In genomic region chr16:2765462-2766404, GRCh38 we compare ENCODE assay signal across 32 cellular contexts. TPM values are rescaled to one million over a fixed set of nuclear protein-coding genes. Genes with fewer than 3 reads are reported as not detected.
DNase-seq lines count a peak whose midpoint lies in the region; ATAC-seq, FAIRE-seq and TF ChIP-seq lines count a peak whose summit lies in the region.
"Had no signal": no experiment of that assay in that cellular context is flagged by ENCODE, and none has a peak within 500 bp of the region (broad histone marks: within the 10 kb centered on the region; RNA-seq: fewer than 3 reads in every experiment).

No MANE protein-coding gene starts in this region.

- no peak overlapping the region for H3K23ac ChIP-seq in H1 (ENCODE audit: insufficient read length)

- 94% methylated on average over 73 of the region's 73 CpGs; no CpG with 5 or more reads in 1 of the 2 experiments for WGBS in H1 (ENCODE audit: extremely low coverage in 1 of 2, insufficient coverage in 1 of 2, insufficient read length in 1 of 2, insufficient replicate concordance in 2 of 2, low coverage in 1 of 2, low lambda C conversion rate in 2 of 2, missing lambda C conversion rate in 1 of 2), 2 experiments

- H2AK5ac ChIP-seq in H1 (ENCODE audit: low read depth, low read length): no peak overlapping the region

- peaks cover 36 to 100% of the 10 kb centered on the region in 2 experiments for H3K36me3 ChIP-seq in HEK293 (ENCODE audit: control insufficient read depth in 2 of 2, insufficient read depth in 1 of 2, low read length in 2 of 2)
- H3K36me3 ChIP-seq in H1 (ENCODE audit: control insufficient read depth in 2 of 4, insufficient read depth in 4 of 4, low read length in 3 of 4): peaks cover 86 to 100% (median 98%) of the 10 kb centered on the region in 4 experiments

- no peak overlapping the region for H3K4me2 ChIP-seq in H1 (ENCODE audit: insufficient read depth in 1 of 2, low read depth in 2 of 2, low read length in 2 of 2)

- H4K91ac ChIP-seq in H1 (replicated peaks; ENCODE audit: insufficient read length, low read length): no peak overlapping the region

- H4K5ac ChIP-seq in H1 (ENCODE audit: insufficient read length, low read depth, low read length): no peak overlapping the region

- no peak overlapping the region for H3K18ac ChIP-seq in H1 (ENCODE audit: extremely low read depth, low read length)

- no peak overlapping the region for H3K9ac ChIP-seq in H1 (replicated peaks in 1 of 4; ENCODE audit: extremely low read depth in 1 of 4, low read depth in 3 of 4, low read length in 3 of 4)

- no peaks in the 10 kb centered on the region for H3K27me3 ChIP-seq in H1 (replicated peaks in 1 of 4; ENCODE audit: control insufficient read depth in 3 of 4, extremely low read depth in 1 of 4, insufficient read depth in 3 of 4, low read length in 3 of 4)
- H3K27me3 ChIP-seq: neutrophil, tibial nerve had no signal

- no peak overlapping the region for H2AFZ ChIP-seq in H1 (ENCODE audit: low read length)

- POLR2A ChIA-PET in HEK293 (lab: Yijun Ruan, JAX): interaction anchor here (1.0 to 1.9 kb wide), 2 partner anchors 8 to 10 kb away, joined by 5 to 6 read pairs; no protein-coding TSS in a partner anchor
- POLR2A ChIA-PET in H1 (lab: Charles Lee; ENCODE audit: partially characterized antibody): interaction anchor here (0.9 to 6.9 kb wide), 11 partner anchors 7 to 64 kb away, joined by 3 to 140 read pairs (median 16); partner anchors contain the start of genes ELOB and SRRM2

- no peak overlapping the region for H3K14ac ChIP-seq in H1 (ENCODE audit: insufficient read length)

- no peak overlapping the region for H2BK20ac ChIP-seq in H1 (ENCODE audit: low read length)

- H3K4ac ChIP-seq in H1 (replicated peaks; ENCODE audit: insufficient read length, low read depth, low read length): no peak overlapping the region

- FAIRE-seq in H1 (lab: Jason Lieb, UNC): no peak
- FAIRE-seq: A204.1, H54 had no signal

- no peak overlapping the region for H4K8ac ChIP-seq in H1 (ENCODE audit: extremely low read depth, insufficient read depth, low read length)

- peaks cover 55 to 67% of the 10 kb centered on the region in 2 donors for H3K36me3 Mint-ChIP-seq in activated naive CD4-positive, alpha-beta T cell treated with anti-CD3 and anti-CD28 coated beads, Interleukin-2, amount 50 U/mL, for 72 hours
- H3K36me3 Mint-ChIP-seq in osteocyte (ENCODE audit: unreplicated experiment): peaks cover 87% of the 10 kb centered on the region

- no peak overlapping the region for H3K4me3 Mint-ChIP-seq in osteocyte (ENCODE audit: unreplicated experiment)
- H3K4me3 Mint-ChIP-seq: activated CD4-positive, alpha-beta memory T cell treated with anti-CD3 and anti-CD28 coated beads for 36 hours; brain had no signal

- peaks cover 15% of the 10 kb centered on the region for H3K4me1 Mint-ChIP-seq in osteocyte (ENCODE audit: unreplicated experiment)

- TF ChIP-seq RAD21 in H1 (IDR thresholded peaks at IDR 0.05 in 1 of 2, conservative IDR thresholded peaks at IDR 0.05 in 1 of 2; ENCODE audit: low read depth in 2 of 2, low read length in 2 of 2): no peak

- no peak for TF ChIP-seq EP300 in H1 (IDR thresholded peaks at IDR 0.05; ENCODE audit: borderline replicate concordance in 1 of 2, low read depth in 2 of 2, low read length in 2 of 2)

- H2BK120ac ChIP-seq in H1 (replicated peaks; ENCODE audit: low read depth, low read length): no peak overlapping the region

- ATAC-seq in activated naive CD4-positive, alpha-beta T cell treated with anti-CD3 and anti-CD28 coated beads, Interleukin-2, amount 50 U/mL, for 72 hours: no peak
- no peak for ATAC-seq in HG02973 (IDR thresholded peaks at IDR 0.05; ENCODE audit: unreplicated experiment)
- ATAC-seq: activated CD4-positive, CD25-positive, alpha-beta regulatory T cell treated with anti-CD3 and anti-CD28 coated beads, Interleukin-2, amount 50 U/mL, for 24 hours had no signal

- H3K79me2 ChIP-seq in H1 (ENCODE audit: control insufficient read depth in 1 of 2, insufficient read depth in 2 of 2, low read length in 2 of 2): peaks cover 4 to 79% of the 10 kb centered on the region in 2 experiments; a peak in 3 of 4 replicates

- CTCF ChIA-PET in HEK293 (lab: Yijun Ruan, JAX): interaction anchor here (1.0 kb wide), 1 partner anchor 9 kb away, joined by 3 read pairs; no protein-coding TSS in a partner anchor
- CTCF ChIA-PET in H1 (lab: Charles Lee; ENCODE audit: partially characterized antibody): interaction anchor here (1.0 kb wide), 1 partner anchor 9 kb away, joined by 3 read pairs; no protein-coding TSS in a partner anchor

- H3K27ac ChIP-seq in HEK293 (ENCODE audit: extremely low read depth, low read depth, low read length) (no peak overlapping the region), H1 (ENCODE audit: low read depth, low read length) (no peak overlapping the region)
- H3K27ac ChIP-seq: epithelial cell of prostate, neutrophil, prostate gland had no signal

- DNase-seq in activated naive CD4-positive, alpha-beta T cell treated with anti-CD3 and anti-CD28 coated beads, Interleukin-2, amount 50 U/mL, for 72 hours (ENCODE audit: low spot score in 2 of 2): no peak
- no peak for DNase-seq in activated naive CD4-positive, alpha-beta T cell treated with anti-CD3 and anti-CD28 coated beads, Interleukin-2, amount 50 U/mL, for 16 hours
- DNase-seq in H1 (ENCODE audit: low read depth in 1 of 2, low spot score in 2 of 2) (no peak), osteocyte (ENCODE audit: extremely low spot score, unreplicated experiment) (no peak), LoVo (ENCODE audit: low spot score) (no peak), NCI-H524 (lab: John Stamatoyannopoulos, UW) (no peak)
- DNase-seq: activated CD4-positive, alpha-beta memory T cell treated with anti-CD3 and anti-CD28 coated beads for 36 hours; activated CD8-positive, alpha-beta memory T cell treated with anti-CD3 and anti-CD28 coated beads, Interleukin-2, amount 50 U/mL, for 4 hours; activated effector memory CD4-positive, alpha-beta T cell treated with anti-CD3 and anti-CD28 coated beads, Interleukin-2, amount 50 U/mL, for 16 hours; AML-193; islet precursor cell; mammary epithelial cell; NCI-H1105 treated with DMSO at 0.1 percent for 48 hours; NCI-H2029 treated with DMSO at 0.1 percent for 48 hours; NCI-H226; NCI-H774; T-helper 1 cell had no signal

- TF ChIP-seq CTCF in HEK293 (tag by site-specific recombination; IDR thresholded peaks at IDR 0.05): no peak
- TF ChIP-seq CTCF in H1 (IDR thresholded peaks at IDR 0.05; ENCODE audit: control extremely low read depth in 1 of 3, insufficient read depth in 1 of 3, low read depth in 1 of 3, low read length in 3 of 3): no peak
- no peak for TF ChIP-seq CTCF in osteocyte (IDR thresholded peaks at IDR 0.05)

- H3K4me3 ChIP-seq in HEK293 (ENCODE audit: low read depth, low read length) (no peak overlapping the region), H1 (ENCODE audit: extremely low read depth in 1 of 4, insufficient read depth in 2 of 4, low read depth in 3 of 4, low read length in 4 of 4) (no peak overlapping the region)
- H3K4me3 ChIP-seq: prostate gland, tibial nerve had no signal

- H3K9me3 Mint-ChIP-seq in activated naive CD4-positive, alpha-beta T cell treated with anti-CD3 and anti-CD28 coated beads, Interleukin-2, amount 50 U/mL, for 72 hours: no peaks in the 10 kb centered on the region
- H3K9me3 Mint-ChIP-seq in osteocyte (ENCODE audit: unreplicated experiment): no peaks in the 10 kb centered on the region
- H3K9me3 Mint-ChIP-seq: activated CD4-positive, alpha-beta memory T cell treated with anti-CD3 and anti-CD28 coated beads for 36 hours had no signal

- H3K79me1 ChIP-seq in H1 (ENCODE audit: low read depth, low read length): peaks cover 7% of the 10 kb centered on the region

- H3K4me1 ChIP-seq in HEK293 (ENCODE audit: control insufficient read depth, insufficient read depth, low read length) (no peaks in the 10 kb centered on the region; the same call in 1 of the 2 replicates), H1 (replicated peaks in 1 of 4; ENCODE audit: control insufficient read depth in 3 of 4, insufficient read depth in 4 of 4, low read length in 3 of 4) (peaks cover 0 to 3% (median under 1%) of the 10 kb centered on the region in 4 experiments; a peak in 3 of 7 replicates)
- H3K4me1 ChIP-seq: prostate gland had no signal

- H3K27ac Mint-ChIP-seq in activated naive CD4-positive, alpha-beta T cell treated with anti-CD3 and anti-CD28 coated beads, Interleukin-2, amount 50 U/mL, for 72 hours: peak overlapping the region; percentile 43 to 94
- H3K27ac Mint-ChIP-seq in osteocyte (ENCODE audit: unreplicated experiment): peak overlapping the region; percentile 19
- H3K27ac Mint-ChIP-seq: activated CD4-positive, alpha-beta memory T cell treated with anti-CD3 and anti-CD28 coated beads for 36 hours had no signal

- H3K9me3 ChIP-seq in HEK293 (ENCODE audit: control insufficient read depth, insufficient read depth, low read depth, low read length): no peaks in the 10 kb centered on the region
- H3K9me3 ChIP-seq in H1 (ENCODE audit: insufficient read depth in 2 of 2, low read depth in 1 of 2, low read length in 1 of 2): peaks cover 12 to 26% of the 10 kb centered on the region in 2 experiments; a peak in 3 of 4 replicates
- H3K9me3 ChIP-seq: neutrophil, prostate gland, tibial nerve had no signal

- no peak overlapping the region for H2BK12ac ChIP-seq in H1 (ENCODE audit: low read depth, low read length)

- H3K56ac ChIP-seq in H1 (replicated peaks; ENCODE audit: insufficient read length, low read depth, low read length): no peak overlapping the region

- H3K23me2 ChIP-seq in H1 (ENCODE audit: low read depth, low read length): no peaks in the 10 kb centered on the region

- TF ChIP-seq POLR2A in H1 (IDR thresholded peaks at IDR 0.05; ENCODE audit: control extremely low read depth in 1 of 2, low read depth in 2 of 2, low read length in 2 of 2): no peak; a peak in 1 of 3 replicates

- no peak overlapping the region for H2BK15ac ChIP-seq in H1 (ENCODE audit: low read length)

- H4K20me1 ChIP-seq in H1 (replicated peaks in 1 of 2; ENCODE audit: control insufficient read depth in 1 of 2, insufficient read depth in 2 of 2, low read length in 2 of 2): peaks cover 23 to 33% of the 10 kb centered on the region in 2 experiments

- no peaks in the 10 kb centered on the region for H3K27me3 Mint-ChIP-seq in osteocyte (ENCODE audit: unreplicated experiment)
- H3K27me3 Mint-ChIP-seq: activated CD4-positive, alpha-beta memory T cell treated with anti-CD3 and anti-CD28 coated beads for 36 hours had no signal

- no peak overlapping the region for H2BK5ac ChIP-seq in H1 (ENCODE audit: low read depth, low read length)

RNA-seq across cellular contexts. Expression of gene ELOB, which starts 11.3 kb away (rescaled TPM):
- 100 to 1,000 TPM; 218 to 224 TPM for total RNA-seq in activated naive CD4-positive, alpha-beta T cell treated with anti-CD3 and anti-CD28 coated beads, Interleukin-2, amount 50 U/mL, for 72 hours
- total RNA-seq in H1 (2021; fragmentation: NEBNext Ultra II Directional; extraction: Animal tissue kit (Norgen Biotek cat#: 25700)): 237 and 248 TPM in 2 replicates
- polyA plus RNA-seq in H1 (2011; rRNA removed): 1,357 and 1,702 TPM in 2 replicates
- polyA plus RNA-seq in H1 (2011; cell fraction: cytosol; rRNA removed): 705 TPM
- 474 TPM for polyA plus RNA-seq in H1 (2011; cell fraction: nucleus; rRNA removed)
- 292 to 520 TPM (median 401 TPM) in 4 replicates for polyA plus RNA-seq in H1 (2012, experiment 1 of 2)
- polyA plus RNA-seq in H1 (2012, experiment 2 of 2): 2,300 TPM
- polyA plus RNA-seq in H1 (2013, experiment 1 of 2): 136 TPM
- 134 TPM for polyA plus RNA-seq in H1 (2013, experiment 2 of 2)
- 86.0 and 133 TPM in 2 replicates for polyA minus RNA-seq in H1 (2011; rRNA and poly(A)+ RNA removed)
- polyA minus RNA-seq in H1 (2011; cell fraction: cytosol; rRNA and poly(A)+ RNA removed): 98.0 TPM
- 84.9 TPM for polyA minus RNA-seq in H1 (2011; cell fraction: nucleus; rRNA and poly(A)+ RNA removed)
- 264 and 287 TPM in 2 replicates for total RNA-seq in osteocyte

RNA-seq across cellular contexts. Expression of gene SRRM2, which starts 13.3 kb away (rescaled TPM):
- total RNA-seq in activated naive CD4-positive, alpha-beta T cell treated with anti-CD3 and anti-CD28 coated beads, Interleukin-2, amount 50 U/mL, for 72 hours: 100 to 1,000 TPM; 624 to 790 TPM
- total RNA-seq in H1 (2021; fragmentation: NEBNext Ultra II Directional; extraction: Animal tissue kit (Norgen Biotek cat#: 25700)): 563 and 579 TPM in 2 replicates
- polyA plus RNA-seq in H1 (2011; rRNA removed): 300 and 654 TPM in 2 replicates
- polyA plus RNA-seq in H1 (2011; cell fraction: cytosol; rRNA removed): 295 TPM
- 2,432 TPM for polyA plus RNA-seq in H1 (2011; cell fraction: nucleus; rRNA removed)
- polyA plus RNA-seq in H1 (2012, experiment 1 of 2): 719 to 870 TPM (median 834 TPM) in 4 replicates
- 118 TPM for polyA plus RNA-seq in H1 (2012, experiment 2 of 2)
- polyA plus RNA-seq in H1 (2013, experiment 1 of 2): 837 TPM
- polyA plus RNA-seq in H1 (2013, experiment 2 of 2): 754 TPM
- polyA minus RNA-seq in H1 (2011; rRNA and poly(A)+ RNA removed): 129 and 194 TPM in 2 replicates
- polyA minus RNA-seq in H1 (2011; cell fraction: cytosol; rRNA and poly(A)+ RNA removed): 277 TPM
- polyA minus RNA-seq in H1 (2011; cell fraction: nucleus; rRNA and poly(A)+ RNA removed): 360 TPM
- 536 and 572 TPM in 2 replicates for total RNA-seq in osteocyte

RNA-seq across cellular contexts. Expression of gene PRSS33, which starts 21.6 kb away (rescaled TPM):
- total RNA-seq in activated naive CD4-positive, alpha-beta T cell treated with anti-CD3 and anti-CD28 coated beads, Interleukin-2, amount 50 U/mL, for 72 hours: not detected
- total RNA-seq in H1 (2021; fragmentation: NEBNext Ultra II Directional; extraction: Animal tissue kit (Norgen Biotek cat#: 25700)): not detected in 2 replicates
- 0.09 and 0.17 TPM in 2 replicates for polyA plus RNA-seq in H1 (2011; rRNA removed)
- 0.16 TPM for polyA plus RNA-seq in H1 (2011; cell fraction: cytosol; rRNA removed)
- 0.37 TPM for polyA plus RNA-seq in H1 (2011; cell fraction: nucleus; rRNA removed)
- polyA plus RNA-seq in H1 (2012, experiment 1 of 2): not detected in 4 replicates
- 0.13 TPM for polyA plus RNA-seq in H1 (2012, experiment 2 of 2)
- 0.12 TPM for polyA plus RNA-seq in H1 (2013, experiment 1 of 2)
- polyA plus RNA-seq in H1 (2013, experiment 2 of 2): 0.02 TPM
- polyA minus RNA-seq in H1 (2011; rRNA and poly(A)+ RNA removed): not detected in 2 replicates
- not detected for polyA minus RNA-seq in H1 (2011; cell fraction: cytosol; rRNA and poly(A)+ RNA removed)
- polyA minus RNA-seq in H1 (2011; cell fraction: nucleus; rRNA and poly(A)+ RNA removed): not detected
- not detected in 2 replicates for total RNA-seq in osteocyte
- total RNA-seq: activated CD4-positive, alpha-beta memory T cell treated with anti-CD3 and anti-CD28 coated beads for 36 hours; chondrocyte; glomerular endothelial cell; mammary epithelial cell; MCF 10A; prostate gland; RPMI7951; tibial nerve had no signal
- polyA plus RNA-seq: adipose tissue, mammary epithelial cell had no signal

RNA-seq across cellular contexts. Expression of gene PRSS41, which starts 32.5 kb away (rescaled TPM):
- not detected for total RNA-seq in activated naive CD4-positive, alpha-beta T cell treated with anti-CD3 and anti-CD28 coated beads, Interleukin-2, amount 50 U/mL, for 72 hours
- not detected in 2 replicates for total RNA-seq in H1 (2021; fragmentation: NEBNext Ultra II Directional; extraction: Animal tissue kit (Norgen Biotek cat#: 25700))
- polyA plus RNA-seq in H1 (2011; rRNA removed): not detected in 2 replicates
- polyA plus RNA-seq in H1 (2011; cell fraction: cytosol; rRNA removed): not detected
- 0.10 TPM for polyA plus RNA-seq in H1 (2011; cell fraction: nucleus; rRNA removed)
- not detected in 4 replicates for polyA plus RNA-seq in H1 (2012, experiment 1 of 2)
- not detected for polyA plus RNA-seq in H1 (2012, experiment 2 of 2)
- not detected for polyA plus RNA-seq in H1 (2013, experiment 1 of 2)
- not detected for polyA plus RNA-seq in H1 (2013, experiment 2 of 2)
- not detected in 2 replicates for polyA minus RNA-seq in H1 (2011; rRNA and poly(A)+ RNA removed)
- not detected for polyA minus RNA-seq in H1 (2011; cell fraction: cytosol; rRNA and poly(A)+ RNA removed)
- polyA minus RNA-seq in H1 (2011; cell fraction: nucleus; rRNA and poly(A)+ RNA removed): not detected
- total RNA-seq in osteocyte: not detected in 2 replicates
- total RNA-seq: activated CD4-positive, alpha-beta memory T cell treated with anti-CD3 and anti-CD28 coated beads for 36 hours; chondrocyte; glomerular endothelial cell; mammary epithelial cell; MCF 10A; prostate gland; RPMI7951; tibial nerve had no signal
- polyA plus RNA-seq: adipose tissue, mammary epithelial cell had no signal

RNA-seq across cellular contexts. Expression of gene PRSS27, which starts 45.7 kb away (rescaled TPM):
- total RNA-seq in activated naive CD4-positive, alpha-beta T cell treated with anti-CD3 and anti-CD28 coated beads, Interleukin-2, amount 50 U/mL, for 72 hours: 1 to 10 TPM; 1.3 to 3.2 TPM
- total RNA-seq in H1 (2021; fragmentation: NEBNext Ultra II Directional; extraction: Animal tissue kit (Norgen Biotek cat#: 25700)): 1.3 and 2.2 TPM in 2 replicates
- 7.5 and 10.5 TPM in 2 replicates for polyA plus RNA-seq in H1 (2011; rRNA removed)
- 9.6 TPM for polyA plus RNA-seq in H1 (2011; cell fraction: cytosol; rRNA removed)
- polyA plus RNA-seq in H1 (2011; cell fraction: nucleus; rRNA removed): 9.4 TPM
- 2.8 to 4.0 TPM (median 3.3 TPM) in 4 replicates for polyA plus RNA-seq in H1 (2012, experiment 1 of 2)
- 1.9 TPM for polyA plus RNA-seq in H1 (2012, experiment 2 of 2)
- 2.7 TPM for polyA plus RNA-seq in H1 (2013, experiment 1 of 2)
- polyA plus RNA-seq in H1 (2013, experiment 2 of 2): 2.2 TPM
- polyA minus RNA-seq in H1 (2011; rRNA and poly(A)+ RNA removed): 0.95 and 1.1 TPM in 2 replicates
- 2.5 TPM for polyA minus RNA-seq in H1 (2011; cell fraction: cytosol; rRNA and poly(A)+ RNA removed)
- 3.3 TPM for polyA minus RNA-seq in H1 (2011; cell fraction: nucleus; rRNA and poly(A)+ RNA removed)
- 4.2 and 5.5 TPM in 2 replicates for total RNA-seq in osteocyte
